ENCODE assay signal across 1 cellular context in the genomic region with DNA sequence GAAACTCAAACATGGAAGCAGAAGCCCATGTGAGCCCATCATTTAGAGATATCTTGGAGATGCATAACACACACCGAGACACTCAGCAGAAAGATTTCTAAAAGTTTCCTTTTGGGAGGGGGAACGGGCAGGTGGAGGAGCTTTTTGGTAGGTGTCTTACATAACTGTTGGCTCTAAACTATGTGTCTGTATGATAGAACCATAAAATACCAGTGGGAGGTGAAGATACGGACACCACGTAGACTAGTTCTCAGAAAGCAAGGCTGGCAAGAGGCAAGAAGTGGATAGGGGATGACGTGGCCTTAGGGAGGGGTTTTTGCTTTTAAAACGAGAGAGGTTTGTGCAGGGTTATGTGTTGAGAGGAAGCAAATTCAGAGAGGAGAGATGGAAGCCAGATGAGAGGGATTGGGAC.
TF ChIP-seq lines count a peak whose summit lies in the region.

No MANE protein-coding gene starts in this region.

TF ChIP-seq in K562, 482 proteins besides CTCF, POLR2A, EP300 and RAD21 (continued from another document and continues in another):
- TF ChIP-seq, protein P1, sequence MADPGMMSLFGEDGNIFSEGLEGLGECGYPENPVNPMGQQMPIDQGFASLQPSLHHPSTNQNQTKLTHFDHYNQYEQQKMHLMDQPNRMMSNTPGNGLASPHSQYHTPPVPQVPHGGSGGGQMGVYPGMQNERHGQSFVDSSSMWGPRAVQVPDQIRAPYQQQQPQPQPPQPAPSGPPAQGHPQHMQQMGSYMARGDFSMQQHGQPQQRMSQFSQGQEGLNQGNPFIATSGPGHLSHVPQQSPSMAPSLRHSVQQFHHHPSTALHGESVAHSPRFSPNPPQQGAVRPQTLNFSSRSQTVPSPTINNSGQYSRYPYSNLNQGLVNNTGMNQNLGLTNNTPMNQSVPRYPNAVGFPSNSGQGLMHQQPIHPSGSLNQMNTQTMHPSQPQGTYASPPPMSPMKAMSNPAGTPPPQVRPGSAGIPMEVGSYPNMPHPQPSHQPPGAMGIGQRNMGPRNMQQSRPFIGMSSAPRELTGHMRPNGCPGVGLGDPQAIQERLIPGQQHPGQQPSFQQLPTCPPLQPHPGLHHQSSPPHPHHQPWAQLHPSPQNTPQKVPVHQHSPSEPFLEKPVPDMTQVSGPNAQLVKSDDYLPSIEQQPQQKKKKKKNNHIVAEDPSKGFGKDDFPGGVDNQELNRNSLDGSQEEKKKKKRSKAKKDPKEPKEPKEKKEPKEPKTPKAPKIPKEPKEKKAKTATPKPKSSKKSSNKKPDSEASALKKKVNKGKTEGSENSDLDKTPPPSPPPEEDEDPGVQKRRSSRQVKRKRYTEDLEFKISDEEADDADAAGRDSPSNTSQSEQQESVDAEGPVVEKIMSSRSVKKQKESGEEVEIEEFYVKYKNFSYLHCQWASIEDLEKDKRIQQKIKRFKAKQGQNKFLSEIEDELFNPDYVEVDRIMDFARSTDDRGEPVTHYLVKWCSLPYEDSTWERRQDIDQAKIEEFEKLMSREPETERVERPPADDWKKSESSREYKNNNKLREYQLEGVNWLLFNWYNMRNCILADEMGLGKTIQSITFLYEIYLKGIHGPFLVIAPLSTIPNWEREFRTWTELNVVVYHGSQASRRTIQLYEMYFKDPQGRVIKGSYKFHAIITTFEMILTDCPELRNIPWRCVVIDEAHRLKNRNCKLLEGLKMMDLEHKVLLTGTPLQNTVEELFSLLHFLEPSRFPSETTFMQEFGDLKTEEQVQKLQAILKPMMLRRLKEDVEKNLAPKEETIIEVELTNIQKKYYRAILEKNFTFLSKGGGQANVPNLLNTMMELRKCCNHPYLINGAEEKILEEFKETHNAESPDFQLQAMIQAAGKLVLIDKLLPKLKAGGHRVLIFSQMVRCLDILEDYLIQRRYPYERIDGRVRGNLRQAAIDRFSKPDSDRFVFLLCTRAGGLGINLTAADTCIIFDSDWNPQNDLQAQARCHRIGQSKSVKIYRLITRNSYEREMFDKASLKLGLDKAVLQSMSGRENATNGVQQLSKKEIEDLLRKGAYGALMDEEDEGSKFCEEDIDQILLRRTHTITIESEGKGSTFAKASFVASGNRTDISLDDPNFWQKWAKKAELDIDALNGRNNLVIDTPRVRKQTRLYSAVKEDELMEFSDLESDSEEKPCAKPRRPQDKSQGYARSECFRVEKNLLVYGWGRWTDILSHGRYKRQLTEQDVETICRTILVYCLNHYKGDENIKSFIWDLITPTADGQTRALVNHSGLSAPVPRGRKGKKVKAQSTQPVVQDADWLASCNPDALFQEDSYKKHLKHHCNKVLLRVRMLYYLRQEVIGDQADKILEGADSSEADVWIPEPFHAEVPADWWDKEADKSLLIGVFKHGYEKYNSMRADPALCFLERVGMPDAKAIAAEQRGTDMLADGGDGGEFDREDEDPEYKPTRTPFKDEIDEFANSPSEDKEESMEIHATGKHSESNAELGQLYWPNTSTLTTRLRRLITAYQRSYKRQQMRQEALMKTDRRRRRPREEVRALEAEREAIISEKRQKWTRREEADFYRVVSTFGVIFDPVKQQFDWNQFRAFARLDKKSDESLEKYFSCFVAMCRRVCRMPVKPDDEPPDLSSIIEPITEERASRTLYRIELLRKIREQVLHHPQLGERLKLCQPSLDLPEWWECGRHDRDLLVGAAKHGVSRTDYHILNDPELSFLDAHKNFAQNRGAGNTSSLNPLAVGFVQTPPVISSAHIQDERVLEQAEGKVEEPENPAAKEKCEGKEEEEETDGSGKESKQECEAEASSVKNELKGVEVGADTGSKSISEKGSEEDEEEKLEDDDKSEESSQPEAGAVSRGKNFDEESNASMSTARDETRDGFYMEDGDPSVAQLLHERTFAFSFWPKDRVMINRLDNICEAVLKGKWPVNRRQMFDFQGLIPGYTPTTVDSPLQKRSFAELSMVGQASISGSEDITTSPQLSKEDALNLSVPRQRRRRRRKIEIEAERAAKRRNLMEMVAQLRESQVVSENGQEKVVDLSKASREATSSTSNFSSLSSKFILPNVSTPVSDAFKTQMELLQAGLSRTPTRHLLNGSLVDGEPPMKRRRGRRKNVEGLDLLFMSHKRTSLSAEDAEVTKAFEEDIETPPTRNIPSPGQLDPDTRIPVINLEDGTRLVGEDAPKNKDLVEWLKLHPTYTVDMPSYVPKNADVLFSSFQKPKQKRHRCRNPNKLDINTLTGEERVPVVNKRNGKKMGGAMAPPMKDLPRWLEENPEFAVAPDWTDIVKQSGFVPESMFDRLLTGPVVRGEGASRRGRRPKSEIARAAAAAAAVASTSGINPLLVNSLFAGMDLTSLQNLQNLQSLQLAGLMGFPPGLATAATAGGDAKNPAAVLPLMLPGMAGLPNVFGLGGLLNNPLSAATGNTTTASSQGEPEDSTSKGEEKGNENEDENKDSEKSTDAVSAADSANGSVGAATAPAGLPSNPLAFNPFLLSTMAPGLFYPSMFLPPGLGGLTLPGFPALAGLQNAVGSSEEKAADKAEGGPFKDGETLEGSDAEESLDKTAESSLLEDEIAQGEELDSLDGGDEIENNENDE (IDR thresholded peaks at IDR 0.05; ENCODE audit: low read depth, low read length) = no peak
- TF ChIP-seq ZFP30 (CRISPR knock-in tag; IDR thresholded peaks at IDR 0.05; ENCODE audit: borderline replicate concordance) (no peak), HDAC8 (tag; IDR thresholded peaks at IDR 0.05) (no peak), NCOA1 (IDR thresholded peaks at IDR 0.05; ENCODE audit: low read depth) (peak; percentile 59; the same call in 1 of the 2 replicates), CSDE1 (IDR thresholded peaks at IDR 0.05) (no peak), FOXJ3 (CRISPR knock-in tag; IDR thresholded peaks at IDR 0.05) (no peak), CEBPB (tag; IDR thresholded peaks at IDR 0.05) (no peak), POLR2B (IDR thresholded peaks at IDR 0.05; ENCODE audit: low read depth, partially characterized antibody) (peak; percentile 41), KAT2B (IDR thresholded peaks at IDR 0.05; ENCODE audit: low read depth, low read length) (no peak), NFIC (IDR thresholded peaks at IDR 0.05) (peak; percentile 71), CHD2 (IDR thresholded peaks at IDR 0.05; ENCODE audit: low read depth, low read length) (no peak), FOXK1 (CRISPR knock-in tag; IDR thresholded peaks at IDR 0.05; ENCODE audit: borderline replicate concordance) (no peak), DPF2 (IDR thresholded peaks at IDR 0.05) (peak; percentile 86), KAT8 (IDR thresholded peaks at IDR 0.05; ENCODE audit: low read depth) (no peak)
- TF ChIP-seq, protein P2, sequence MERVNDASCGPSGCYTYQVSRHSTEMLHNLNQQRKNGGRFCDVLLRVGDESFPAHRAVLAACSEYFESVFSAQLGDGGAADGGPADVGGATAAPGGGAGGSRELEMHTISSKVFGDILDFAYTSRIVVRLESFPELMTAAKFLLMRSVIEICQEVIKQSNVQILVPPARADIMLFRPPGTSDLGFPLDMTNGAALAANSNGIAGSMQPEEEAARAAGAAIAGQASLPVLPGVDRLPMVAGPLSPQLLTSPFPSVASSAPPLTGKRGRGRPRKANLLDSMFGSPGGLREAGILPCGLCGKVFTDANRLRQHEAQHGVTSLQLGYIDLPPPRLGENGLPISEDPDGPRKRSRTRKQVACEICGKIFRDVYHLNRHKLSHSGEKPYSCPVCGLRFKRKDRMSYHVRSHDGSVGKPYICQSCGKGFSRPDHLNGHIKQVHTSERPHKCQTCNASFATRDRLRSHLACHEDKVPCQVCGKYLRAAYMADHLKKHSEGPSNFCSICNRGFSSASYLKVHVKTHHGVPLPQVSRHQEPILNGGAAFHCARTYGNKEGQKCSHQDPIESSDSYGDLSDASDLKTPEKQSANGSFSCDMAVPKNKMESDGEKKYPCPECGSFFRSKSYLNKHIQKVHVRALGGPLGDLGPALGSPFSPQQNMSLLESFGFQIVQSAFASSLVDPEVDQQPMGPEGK (CRISPR knock-in tag; IDR thresholded peaks at IDR 0.05; ENCODE audit: borderline replicate concordance) = no peak
- TF ChIP-seq, protein P3, sequence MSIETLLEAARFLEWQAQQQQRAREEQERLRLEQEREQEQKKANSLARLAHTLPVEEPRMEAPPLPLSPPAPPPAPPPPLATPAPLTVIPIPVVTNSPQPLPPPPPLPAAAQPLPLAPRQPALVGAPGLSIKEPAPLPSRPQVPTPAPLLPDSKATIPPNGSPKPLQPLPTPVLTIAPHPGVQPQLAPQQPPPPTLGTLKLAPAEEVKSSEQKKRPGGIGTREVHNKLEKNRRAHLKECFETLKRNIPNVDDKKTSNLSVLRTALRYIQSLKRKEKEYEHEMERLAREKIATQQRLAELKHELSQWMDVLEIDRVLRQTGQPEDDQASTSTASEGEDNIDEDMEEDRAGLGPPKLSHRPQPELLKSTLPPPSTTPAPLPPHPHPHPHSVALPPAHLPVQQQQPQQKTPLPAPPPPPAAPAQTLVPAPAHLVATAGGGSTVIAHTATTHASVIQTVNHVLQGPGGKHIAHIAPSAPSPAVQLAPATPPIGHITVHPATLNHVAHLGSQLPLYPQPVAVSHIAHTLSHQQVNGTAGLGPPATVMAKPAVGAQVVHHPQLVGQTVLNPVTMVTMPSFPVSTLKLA (conservative IDR thresholded peaks at IDR 0.05) = peak; percentile 30 to 61; a peak in 1 of 4 replicates
- TF ChIP-seq, protein P4, sequence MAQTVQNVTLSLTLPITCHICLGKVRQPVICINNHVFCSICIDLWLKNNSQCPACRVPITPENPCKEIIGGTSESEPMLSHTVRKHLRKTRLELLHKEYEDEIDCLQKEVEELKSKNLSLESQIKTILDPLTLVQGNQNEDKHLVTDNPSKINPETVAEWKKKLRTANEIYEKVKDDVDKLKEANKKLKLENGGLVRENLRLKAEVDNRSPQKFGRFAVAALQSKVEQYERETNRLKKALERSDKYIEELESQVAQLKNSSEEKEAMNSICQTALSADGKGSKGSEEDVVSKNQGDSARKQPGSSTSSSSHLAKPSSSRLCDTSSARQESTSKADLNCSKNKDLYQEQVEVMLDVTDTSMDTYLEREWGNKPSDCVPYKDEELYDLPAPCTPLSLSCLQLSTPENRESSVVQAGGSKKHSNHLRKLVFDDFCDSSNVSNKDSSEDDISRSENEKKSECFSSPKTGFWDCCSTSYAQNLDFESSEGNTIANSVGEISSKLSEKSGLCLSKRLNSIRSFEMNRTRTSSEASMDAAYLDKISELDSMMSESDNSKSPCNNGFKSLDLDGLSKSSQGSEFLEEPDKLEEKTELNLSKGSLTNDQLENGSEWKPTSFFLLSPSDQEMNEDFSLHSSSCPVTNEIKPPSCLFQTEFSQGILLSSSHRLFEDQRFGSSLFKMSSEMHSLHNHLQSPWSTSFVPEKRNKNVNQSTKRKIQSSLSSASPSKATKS (CRISPR knock-in tag; IDR thresholded peaks at IDR 0.05) = no peak
- TF ChIP-seq, protein P5, sequence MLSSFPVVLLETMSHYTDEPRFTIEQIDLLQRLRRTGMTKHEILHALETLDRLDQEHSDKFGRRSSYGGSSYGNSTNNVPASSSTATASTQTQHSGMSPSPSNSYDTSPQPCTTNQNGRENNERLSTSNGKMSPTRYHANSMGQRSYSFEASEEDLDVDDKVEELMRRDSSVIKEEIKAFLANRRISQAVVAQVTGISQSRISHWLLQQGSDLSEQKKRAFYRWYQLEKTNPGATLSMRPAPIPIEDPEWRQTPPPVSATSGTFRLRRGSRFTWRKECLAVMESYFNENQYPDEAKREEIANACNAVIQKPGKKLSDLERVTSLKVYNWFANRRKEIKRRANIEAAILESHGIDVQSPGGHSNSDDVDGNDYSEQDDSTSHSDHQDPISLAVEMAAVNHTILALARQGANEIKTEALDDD (IDR thresholded peaks at IDR 0.05) = peak; percentile 76; the same call in 1 of the 2 replicates
- TF ChIP-seq, protein P6, sequence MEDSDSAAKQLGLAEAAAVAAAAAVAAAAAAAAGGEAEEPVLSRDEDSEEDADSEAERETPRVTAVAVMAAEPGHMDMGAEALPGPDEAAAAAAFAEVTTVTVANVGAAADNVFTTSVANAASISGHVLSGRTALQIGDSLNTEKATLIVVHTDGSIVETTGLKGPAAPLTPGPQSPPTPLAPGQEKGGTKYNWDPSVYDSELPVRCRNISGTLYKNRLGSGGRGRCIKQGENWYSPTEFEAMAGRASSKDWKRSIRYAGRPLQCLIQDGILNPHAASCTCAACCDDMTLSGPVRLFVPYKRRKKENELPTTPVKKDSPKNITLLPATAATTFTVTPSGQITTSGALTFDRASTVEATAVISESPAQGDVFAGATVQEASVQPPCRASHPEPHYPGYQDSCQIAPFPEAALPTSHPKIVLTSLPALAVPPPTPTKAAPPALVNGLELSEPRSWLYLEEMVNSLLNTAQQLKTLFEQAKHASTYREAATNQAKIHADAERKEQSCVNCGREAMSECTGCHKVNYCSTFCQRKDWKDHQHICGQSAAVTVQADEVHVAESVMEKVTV (CRISPR knock-in tag; IDR thresholded peaks at IDR 0.05) = no peak
- TF ChIP-seq, protein P7, sequence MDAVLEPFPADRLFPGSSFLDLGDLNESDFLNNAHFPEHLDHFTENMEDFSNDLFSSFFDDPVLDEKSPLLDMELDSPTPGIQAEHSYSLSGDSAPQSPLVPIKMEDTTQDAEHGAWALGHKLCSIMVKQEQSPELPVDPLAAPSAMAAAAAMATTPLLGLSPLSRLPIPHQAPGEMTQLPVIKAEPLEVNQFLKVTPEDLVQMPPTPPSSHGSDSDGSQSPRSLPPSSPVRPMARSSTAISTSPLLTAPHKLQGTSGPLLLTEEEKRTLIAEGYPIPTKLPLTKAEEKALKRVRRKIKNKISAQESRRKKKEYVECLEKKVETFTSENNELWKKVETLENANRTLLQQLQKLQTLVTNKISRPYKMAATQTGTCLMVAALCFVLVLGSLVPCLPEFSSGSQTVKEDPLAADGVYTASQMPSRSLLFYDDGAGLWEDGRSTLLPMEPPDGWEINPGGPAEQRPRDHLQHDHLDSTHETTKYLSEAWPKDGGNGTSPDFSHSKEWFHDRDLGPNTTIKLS (IDR thresholded peaks at IDR 0.05; ENCODE audit: borderline replicate concordance, low read depth) = peak; percentile 89
- TF ChIP-seq, protein P8, sequence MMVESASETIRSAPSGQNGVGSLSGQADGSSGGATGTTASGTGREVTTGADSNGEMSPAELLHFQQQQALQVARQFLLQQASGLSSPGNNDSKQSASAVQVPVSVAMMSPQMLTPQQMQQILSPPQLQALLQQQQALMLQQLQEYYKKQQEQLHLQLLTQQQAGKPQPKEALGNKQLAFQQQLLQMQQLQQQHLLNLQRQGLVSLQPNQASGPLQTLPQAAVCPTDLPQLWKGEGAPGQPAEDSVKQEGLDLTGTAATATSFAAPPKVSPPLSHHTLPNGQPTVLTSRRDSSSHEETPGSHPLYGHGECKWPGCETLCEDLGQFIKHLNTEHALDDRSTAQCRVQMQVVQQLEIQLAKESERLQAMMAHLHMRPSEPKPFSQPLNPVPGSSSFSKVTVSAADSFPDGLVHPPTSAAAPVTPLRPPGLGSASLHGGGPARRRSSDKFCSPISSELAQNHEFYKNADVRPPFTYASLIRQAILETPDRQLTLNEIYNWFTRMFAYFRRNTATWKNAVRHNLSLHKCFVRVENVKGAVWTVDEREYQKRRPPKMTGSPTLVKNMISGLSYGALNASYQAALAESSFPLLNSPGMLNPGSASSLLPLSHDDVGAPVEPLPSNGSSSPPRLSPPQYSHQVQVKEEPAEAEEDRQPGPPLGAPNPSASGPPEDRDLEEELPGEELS (CRISPR knock-in tag; IDR thresholded peaks at IDR 0.05; ENCODE audit: borderline replicate concordance) = no peak
- TF ChIP-seq, protein P9, sequence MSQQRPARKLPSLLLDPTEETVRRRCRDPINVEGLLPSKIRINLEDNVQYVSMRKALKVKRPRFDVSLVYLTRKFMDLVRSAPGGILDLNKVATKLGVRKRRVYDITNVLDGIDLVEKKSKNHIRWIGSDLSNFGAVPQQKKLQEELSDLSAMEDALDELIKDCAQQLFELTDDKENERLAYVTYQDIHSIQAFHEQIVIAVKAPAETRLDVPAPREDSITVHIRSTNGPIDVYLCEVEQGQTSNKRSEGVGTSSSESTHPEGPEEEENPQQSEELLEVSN (IDR thresholded peaks at IDR 0.05; ENCODE audit: borderline replicate concordance in 1 of 2, extremely low read depth in 1 of 2, insufficient read depth in 1 of 2, insufficient read length in 1 of 2, low read depth in 1 of 2, low read length in 1 of 2, poor library complexity in 1 of 2, severe bottlenecking in 1 of 2) = no peak
